In the genomic region with DNA sequence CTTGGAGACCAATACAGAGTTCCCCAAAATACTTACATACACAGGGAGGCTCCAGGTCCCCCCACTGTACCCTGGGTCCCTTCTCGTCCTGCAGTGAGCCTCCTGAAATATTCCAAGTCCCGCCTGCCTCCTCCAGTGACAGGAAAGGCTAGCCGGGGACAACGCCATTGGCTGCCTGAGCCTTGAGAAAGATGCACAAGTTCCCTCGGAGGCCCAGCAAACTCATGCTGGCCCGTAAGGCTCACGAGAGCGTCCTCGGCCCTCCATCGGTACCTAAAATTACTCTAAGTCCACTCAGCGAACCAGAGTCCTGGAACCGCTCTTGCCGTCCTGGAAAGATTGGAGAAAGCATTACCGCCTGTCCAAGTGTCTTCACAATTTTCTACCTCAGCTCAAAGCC, we compare ENCODE assay signal across 8 cellular contexts.
"Had no signal": no experiment of that assay in that cellular context is flagged by ENCODE, and none has a peak within 500 bp of the region (broad histone marks: within the 10 kb centered on the region; RNA-seq: fewer than 3 reads in every experiment).

No MANE protein-coding gene starts in this region.

- H3K9ac ChIP-seq: GM23248 had no signal

- FAIRE-seq: H54, HTR-8/SVneo had no signal

- H3K4me3 ChIP-seq: GM23248 had no signal

- H3K4me3 Mint-ChIP-seq: H9, IgD-negative memory B cell had no signal

- H3K36me3 Mint-ChIP-seq: IgD-negative memory B cell had no signal

- H3K27ac Mint-ChIP-seq: H9, IgD-negative memory B cell had no signal

- H3K27ac ChIP-seq: GM23248 had no signal

- H2AFZ ChIP-seq: GM23248 had no signal

- H3K27me3 Mint-ChIP-seq: IgD-negative memory B cell had no signal

- H3K4me1 Mint-ChIP-seq: H9, IgD-negative memory B cell had no signal

- DNase-seq: GM23248, GOT3, H9, HCEC 1CT, KBM-7 had no signal
